In the genomic region with DNA sequence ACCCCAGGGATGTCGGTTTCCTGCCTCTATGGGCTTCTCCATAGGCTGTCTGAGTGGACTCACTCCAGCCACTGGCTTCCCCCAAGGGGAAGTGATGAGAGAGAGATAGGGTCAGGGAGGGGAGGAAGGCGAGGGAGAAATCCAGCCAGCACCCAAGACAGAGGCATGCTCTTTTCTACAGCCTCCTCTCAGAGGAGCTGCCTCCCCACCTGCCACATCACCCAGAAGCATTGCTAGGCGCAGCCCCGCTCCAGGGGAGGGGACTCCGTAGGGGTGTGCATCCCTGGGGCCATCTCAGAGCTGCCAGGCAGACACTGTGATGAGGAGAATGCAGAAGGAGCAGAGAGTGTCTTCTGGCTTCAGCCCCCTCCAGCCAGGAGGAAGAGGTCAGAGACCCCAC, we compare ENCODE assay signal across 18 cellular contexts.
A peak's percentile ranks its signal among the peaks of the same experiment; 100 is the strongest.
DNase-seq lines count a peak whose midpoint lies in the region; ATAC-seq and TF ChIP-seq lines count a peak whose summit lies in the region.
"Had no signal": no experiment of that assay in that cellular context is flagged by ENCODE, and none has a peak within 500 bp of the region (broad histone marks: within the 10 kb centered on the region; RNA-seq: fewer than 3 reads in every experiment).

No MANE protein-coding gene starts in this region.

- H3K4me3 ChIP-seq in left ventricle myocardium inferior (no peak overlapping the region), upper lobe of right lung (no peak overlapping the region)
- H3K4me3 ChIP-seq: BLaER1 treated with 17β-estradiol and CSF1 and Interleukin-3, amounts not matched to agents 10 nM and 100 nM; GM23338 had no signal

- TF ChIP-seq CTCF in left ventricle myocardium inferior (IDR thresholded peaks at IDR 0.05; ENCODE audit: borderline replicate concordance) (no peak), upper lobe of right lung (IDR thresholded peaks at IDR 0.05) (no peak)

- no peak overlapping the region for H3K27ac ChIP-seq in left ventricle myocardium inferior (replicated peaks)
- no peak overlapping the region for H3K27ac ChIP-seq in upper lobe of right lung
- H3K27ac ChIP-seq: BLaER1 treated with 17β-estradiol and CSF1 and Interleukin-3, amounts not matched to agents 10 nM and 100 nM had no signal

- H3K4me1 ChIP-seq in left ventricle myocardium inferior (peaks cover 9% of the 10 kb centered on the region), upper lobe of right lung (no peaks in the 10 kb centered on the region)

- H3K27me3 ChIP-seq in left ventricle myocardium inferior (ENCODE audit: low read depth) (peaks cover 78% of the 10 kb centered on the region), upper lobe of right lung (peaks cover 52% of the 10 kb centered on the region)

- DNase-seq in Right ventricle myocardium inferior (ENCODE audit: missing footprints) (peak; percentile 22), left ventricle myocardium inferior (no peak), CMK (ENCODE audit: low read depth) (peak; percentile 8), posterior cingulate gyrus (peak in 6 of 10 donors; percentile 0 to 39 (median 20)), upper lobe of right lung (peak; percentile 34)
- no peak for DNase-seq in stimulated activated CD4-positive, alpha-beta T cell treated with anti-CD3 and anti-CD28 coated beads, Interleukin-2, amount 100 ng/mL, for 48 hours
- DNase-seq in NK-92 treated with Interleukin-12 subunit alpha and Interleukin-12 subunit beta, amount 100 ng/mL, for 24 hours (lab: John Stamatoyannopoulos, UW) = no peak
- DNase-seq: 8988T, COR-L47, DMS 273 treated with DMSO at 0.1 percent for 48 hours, DMS53, HFFc6 had no signal

- ATAC-seq in Right ventricle myocardium inferior (no peak), upper lobe of right lung (no peak), GM21825 (IDR thresholded peaks at IDR 0.05; ENCODE audit: unreplicated experiment) (no peak)
- ATAC-seq: CD8-positive, alpha-beta T cell; GM23338; HCT116; HepG2 had no signal

- H3K36me3 ChIP-seq in left ventricle myocardium inferior = no peaks in the 10 kb centered on the region
- H3K36me3 ChIP-seq in upper lobe of right lung = no peaks in the 10 kb centered on the region
- H3K36me3 ChIP-seq: BLaER1 treated with 17β-estradiol and CSF1 and Interleukin-3, amounts not matched to agents 10 nM and 100 nM had no signal

- H3K9me3 ChIP-seq in left ventricle myocardium inferior (replicated peaks) (no peaks in the 10 kb centered on the region), upper lobe of right lung (no peaks in the 10 kb centered on the region)

- intact Hi-C loops in Right ventricle myocardium inferior (cut with DNase I) (no loop called here), left ventricle myocardium inferior (cut with micrococcal nuclease) (no loop called here), posterior cingulate gyrus (cut with DNase I) (no loop called here), upper lobe of right lung (cut with DNase I) (no loop called here)

Comparison
In these comparisons a context has a peak if more than half of its experiments do, and no peak if none do; other contexts are left out.
1. DNase-seq: peak in Right ventricle myocardium inferior (single experiment), CMK (single experiment), posterior cingulate gyrus (6 of 10) and upper lobe of right lung (single experiment); none in left ventricle myocardium inferior (single experiment), stimulated activated CD4-positive, alpha-beta T cell treated with anti-CD3 and anti-CD28 coated beads, Interleukin-2, amount 100 ng/mL, for 48 hours (0 of 2) and NK-92 treated with Interleukin-12 subunit alpha and Interleukin-12 subunit beta, amount 100 ng/mL, for 24 hours (single experiment).